25 cellular contexts compared by ENCODE assay signal in genomic region chr2:15116830-15117229, GRCh38.
"Had no signal": no experiment of that assay in that cellular context is flagged by ENCODE, and none has a peak within 500 bp of the region (broad histone marks: within the 10 kb centered on the region; RNA-seq: fewer than 3 reads in every experiment).

No MANE protein-coding gene starts in this region.

- H3K4me3 ChIP-seq: adrenal gland, colonic mucosa, MG63, SJSA1 had no signal

- DNase-seq: activated CD4-positive, alpha-beta T cell treated with anti-CD3 and anti-CD28 coated beads for 4 hours; activated CD4-positive, alpha-beta T cell treated with anti-CD3 and anti-CD28 coated beads, Interleukin-2, amount 50 U/mL, for 4 hours; activated CD8-positive, alpha-beta memory T cell treated with anti-CD3 and anti-CD28 coated beads, Interleukin-2, amount 50 U/mL, for 48 hours; activated CD8-positive, alpha-beta T cell treated with anti-CD3 and anti-CD28 coated beads, Interleukin-2, amount 10 ng/mL, durations not matched to agents 7 days and 5 days; activated naive CD4-positive, alpha-beta T cell treated with anti-CD3 and anti-CD28 coated beads, Interleukin-2, amount 50 U/mL, for 16 hours; activated naive CD8-positive, alpha-beta T cell treated with anti-CD3 and anti-CD28 coated beads, Interleukin-2, amount 10 ng/mL, durations not matched to agents 7 days and 5 days; activated T-cell treated with anti-CD3 and anti-CD28 coated beads, Interleukin-2, amount 50 U/mL, for 1 hour; adrenal gland; anterior cingulate cortex; colonic mucosa; MG63; NCI-H1092 treated with DMSO at 0.1 percent for 48 hours; NCI-H1417 treated with DMSO at 0.1 percent for 48 hours; NCI-H1694; NCI-H2029; NCI-H2107; NCI-H345; NCI-H510A; NCI-H526 treated with DMSO at 0.1 percent for 48 hours; NCI-H82; RPMI8226; T-cell; T-helper 2 cell; T1000 had no signal

- H3K9me3 ChIP-seq: colonic mucosa had no signal

- H3K27me3 ChIP-seq: adrenal gland, colonic mucosa, MG63, SJSA1 had no signal

- H3K4me1 ChIP-seq: adrenal gland, colonic mucosa, SJSA1 had no signal

- H3K36me3 ChIP-seq: adrenal gland, colonic mucosa, MG63, SJSA1 had no signal

- H3K27ac ChIP-seq: adrenal gland, colonic mucosa, SJSA1 had no signal
